In genomic region chr7:108503112-108504026, GRCh38 we compare ENCODE assay signal across 9 cellular contexts. TPM values are rescaled to one million over a fixed set of nuclear protein-coding genes. Genes with fewer than 3 reads are reported as not detected.
DNase-seq lines count a peak whose midpoint lies in the region; ATAC-seq and TF ChIP-seq lines count a peak whose summit lies in the region.
"Had no signal": no experiment of that assay in that cellular context is flagged by ENCODE, and none has a peak within 500 bp of the region (broad histone marks: within the 10 kb centered on the region; RNA-seq: fewer than 3 reads in every experiment).

No MANE protein-coding gene starts in this region.

- ATAC-seq in GM19463 (IDR thresholded peaks at IDR 0.05; ENCODE audit: unreplicated experiment) (peak; percentile 85), HG03175 (IDR thresholded peaks at IDR 0.05; ENCODE audit: unreplicated experiment) (peak; percentile 98)
- peak; percentile 39 for ATAC-seq in effector memory CD8-positive, alpha-beta T cell (replicated peaks)

- H3K9me3 ChIP-seq in vagina, result no peaks in the 10 kb centered on the region
- H3K9me3 ChIP-seq: transverse colon had no signal

- DNase-seq in GF-D8 (lab: John Stamatoyannopoulos, UW) (peak; percentile 5), vagina (ENCODE audit: extremely low spot score in 2 of 2) (no peak), nephron progenitor cell (no peak), NCI-H2081 (lab: John Stamatoyannopoulos, UW) (no peak), hypothalamus (lab: John Stamatoyannopoulos, UW) (no peak)
- DNase-seq in effector memory CD8-positive, alpha-beta T cell, result no peak
- DNase-seq: transverse colon had no signal

- peaks cover 53% of the 10 kb centered on the region for H3K36me3 Mint-ChIP-seq in effector memory CD8-positive, alpha-beta T cell (ENCODE audit: insufficient read depth)
- peaks cover 38% of the 10 kb centered on the region for H3K36me3 Mint-ChIP-seq in nephron progenitor cell (ENCODE audit: low read depth)

- no peaks in the 10 kb centered on the region for H3K27me3 ChIP-seq in vagina
- H3K27me3 ChIP-seq: transverse colon had no signal

- no peak for TF ChIP-seq POLR2A in vagina (IDR thresholded peaks at IDR 0.05)

- no peak overlapping the region for H3K4me3 ChIP-seq in vagina
- H3K4me3 ChIP-seq: transverse colon had no signal

- intact Hi-C loops in vagina (cut with DNase I), result no loop called here

- TF ChIP-seq CTCF in vagina (IDR thresholded peaks at IDR 0.05), result no peak
- no peak for TF ChIP-seq CTCF in nephron progenitor cell (IDR thresholded peaks at IDR 0.05)

- no peaks in the 10 kb centered on the region for H3K27me3 Mint-ChIP-seq in effector memory CD8-positive, alpha-beta T cell
- no peaks in the 10 kb centered on the region for H3K27me3 Mint-ChIP-seq in nephron progenitor cell (ENCODE audit: low read depth, poor library complexity)

- H3K4me3 Mint-ChIP-seq in effector memory CD8-positive, alpha-beta T cell, result no peak overlapping the region
- H3K4me3 Mint-ChIP-seq in nephron progenitor cell, result no peak overlapping the region

- no peaks in the 10 kb centered on the region for H3K9me3 Mint-ChIP-seq in effector memory CD8-positive, alpha-beta T cell
- no peaks in the 10 kb centered on the region for H3K9me3 Mint-ChIP-seq in nephron progenitor cell

- H3K4me1 Mint-ChIP-seq in effector memory CD8-positive, alpha-beta T cell (ENCODE audit: low read depth in 2 of 2), result peaks cover 0 to 4% of the 10 kb centered on the region in 2 donors
- no peaks in the 10 kb centered on the region for H3K4me1 Mint-ChIP-seq in nephron progenitor cell

- peaks cover 0 to 32% of the 10 kb centered on the region in 2 donors for H3K36me3 ChIP-seq in vagina

- peak overlapping the region in 1 of 2 donors; percentile 15 for H3K27ac Mint-ChIP-seq in effector memory CD8-positive, alpha-beta T cell
- no peak overlapping the region for H3K27ac Mint-ChIP-seq in nephron progenitor cell

- H3K4me1 ChIP-seq in vagina, result no peaks in the 10 kb centered on the region
- H3K4me1 ChIP-seq: transverse colon had no signal

- no peak overlapping the region for H3K27ac ChIP-seq in vagina

RNA-seq across cellular contexts. Expression of gene PNPLA8, which starts 22.6 kb away (rescaled TPM):
- total RNA-seq in vagina, result 18.7 TPM

RNA-seq across cellular contexts. Expression of gene NRCAM, which starts 47.1 kb away (rescaled TPM):
- total RNA-seq in vagina, result 7.9 TPM

Comparison
In these comparisons a context has a peak if more than half of its experiments do, and no peak if none do; other contexts are left out.
1. ATAC-seq: peak in every context shown above with its lines; median percentile 98 in HG03175; 85 in GM19463; 39 in effector memory CD8-positive, alpha-beta T cell.